7 cellular contexts compared by ENCODE assay signal in genomic region chr11:104946907-104947306, GRCh38. TPM values are rescaled to one million over a fixed set of nuclear protein-coding genes. Genes with fewer than 3 reads are reported as not detected.
DNase-seq lines count a peak whose midpoint lies in the region; ATAC-seq and TF ChIP-seq lines count a peak whose summit lies in the region.

No MANE protein-coding gene starts in this region.

- no peak for TF ChIP-seq POLR2A in GM18505 (IDR thresholded peaks at IDR 0.05; ENCODE audit: borderline replicate concordance, extremely low read depth, insufficient read depth, insufficient read length)

- ATAC-seq in GM18505 (IDR thresholded peaks at IDR 0.05; ENCODE audit: unreplicated experiment) (peak; percentile 97), HG02885 (IDR thresholded peaks at IDR 0.05; ENCODE audit: poor library complexity, unreplicated experiment) (peak; percentile 97), left lobe of liver (peak; percentile 90)

- CTCF ChIA-PET in Calu3 (lab: Charles Lee): no interaction called here

- TF ChIP-seq CTCF in Calu3 (IDR thresholded peaks at IDR 0.05; ENCODE audit: unreplicated experiment) (peak; percentile 31), astrocyte of the cerebellum (IDR thresholded peaks at IDR 0.05; ENCODE audit: low read depth, low read length, missing control alignments) (peak; percentile 33)

- DNase-seq in Calu3 (peak; percentile 13), NCI-H226 (peak; percentile 35), astrocyte of the cerebellum (ENCODE audit: low read depth) (peak; percentile 12), left lobe of liver (ENCODE audit: low spot score) (no peak), NCI-H187 treated with DMSO at 0.1 percent for 48 hours (lab: John Stamatoyannopoulos, UW) (no peak)

- no TSS peak for BruUV-seq in Calu3 (replicated peaks; lab: Mats Ljungman, UMichigan)

- H3K4me3 ChIP-seq in astrocyte of the cerebellum (ENCODE audit: low read depth, low read length): no peak overlapping the region

- H3K4me1 Mint-ChIP-seq in Calu3 (ENCODE audit: low read depth, unreplicated experiment): peaks cover 8% of the 10 kb centered on the region

- H3K27ac Mint-ChIP-seq in Calu3 (ENCODE audit: unreplicated experiment): peak overlapping the region; percentile 13

- intact Hi-C loops in Calu3 (cut with micrococcal nuclease; ENCODE audit: unreplicated experiment): loop anchor here (5.0 kb wide), 1 partner anchor 915 kb away; no protein-coding TSS in a partner anchor

- in situ Hi-C loops in astrocyte of the cerebellum (cut with HindIII; ENCODE audit: low sequenced_read_pairs): no loop called here

- no peak overlapping the region for H3K4me3 Mint-ChIP-seq in Calu3 (ENCODE audit: low read depth, unreplicated experiment)

- H3K36me3 Mint-ChIP-seq in Calu3 (ENCODE audit: insufficient read depth, unreplicated experiment): peaks cover 25% of the 10 kb centered on the region

- H3K27me3 Mint-ChIP-seq in Calu3 (ENCODE audit: unreplicated experiment): no peaks in the 10 kb centered on the region

- no peaks in the 10 kb centered on the region for H3K9me3 Mint-ChIP-seq in Calu3 (ENCODE audit: low read depth, unreplicated experiment)

RNA-seq across cellular contexts. Expression of gene CASP4, which starts 21.5 kb away (rescaled TPM):
- total RNA-seq in Calu3 (2022) (53.1 and 67.7 TPM in 2 replicates), left lobe of liver (16.4 TPM)

RNA-seq across cellular contexts. Expression of gene CASP12, which starts 48.6 kb away (rescaled TPM):
- total RNA-seq in Calu3 (2022) (not detected in 2 replicates), left lobe of liver (not detected)

Comparison
In these comparisons a context has a peak if more than half of its experiments do, and no peak if none do; other contexts are left out.
1. DNase-seq: peak in Calu3 (single experiment), NCI-H226 (single experiment) and astrocyte of the cerebellum (single experiment); none in left lobe of liver (single experiment) and NCI-H187 treated with DMSO at 0.1 percent for 48 hours (single experiment).
2. Peak in every context shown above with its lines, with median percentiles within 50 percentile points of each other: ATAC-seq.